In the genomic region with DNA sequence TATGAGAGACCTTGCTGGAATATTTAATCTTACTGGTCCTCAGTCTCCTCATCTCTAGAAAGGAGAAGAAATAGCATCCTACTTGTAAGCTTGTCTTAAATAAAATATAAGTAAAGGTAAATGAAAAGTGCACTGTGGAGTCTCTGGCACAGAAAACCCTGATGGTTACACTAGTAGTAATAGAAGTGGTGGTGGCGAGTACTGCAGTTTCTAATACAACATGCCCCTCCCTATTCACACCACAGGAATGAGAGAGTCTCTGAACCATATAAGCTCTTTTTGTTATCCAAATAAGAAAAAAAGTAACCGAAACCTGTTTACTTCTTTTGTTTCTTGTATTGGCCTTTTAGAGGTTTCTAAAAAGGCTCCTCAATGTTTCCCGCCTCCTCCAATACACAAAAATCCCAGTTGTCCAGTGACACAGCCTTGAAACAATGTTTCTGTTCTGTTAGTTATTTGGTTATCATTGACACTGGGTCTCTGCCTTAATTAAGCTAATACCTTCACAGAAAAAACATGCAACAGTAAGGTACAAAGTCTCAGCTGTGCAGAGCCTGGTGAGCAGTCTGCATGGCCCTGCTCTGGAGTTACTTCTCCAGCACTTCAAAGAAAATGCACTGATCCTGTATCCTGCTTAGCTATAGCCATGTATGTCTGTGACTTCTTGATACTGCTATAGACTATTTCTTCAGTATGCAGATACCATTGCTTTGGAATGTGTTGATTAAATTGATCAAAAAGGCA, we compare ENCODE assay signal across 14 cellular contexts.
DNase-seq lines count a peak whose midpoint lies in the region; ATAC-seq and TF ChIP-seq lines count a peak whose summit lies in the region.
"Had no signal": no experiment of that assay in that cellular context is flagged by ENCODE, and none has a peak within 500 bp of the region (broad histone marks: within the 10 kb centered on the region; RNA-seq: fewer than 3 reads in every experiment).

No MANE protein-coding gene starts in this region.

- TF ChIP-seq CTCF in GM12864 (IDR thresholded peaks at IDR 0.05; ENCODE audit: low read depth, low read length, missing control alignments) = peak; percentile 32
- peak; percentile 45; the same call in 2 of the 3 replicates for TF ChIP-seq CTCF in H9 (conservative IDR thresholded peaks at IDR 0.05)
- TF ChIP-seq CTCF in Panc1 (IDR thresholded peaks at IDR 0.05) = no peak

- no peak overlapping the region for H4K8ac ChIP-seq in H9 (replicated peaks; ENCODE audit: insufficient read length, low read depth, low read length)

- no peaks in the 10 kb centered on the region for H4K20me1 ChIP-seq in H9 (ENCODE audit: control insufficient read depth, insufficient read depth, insufficient read length)

- no peak overlapping the region for H2BK12ac ChIP-seq in H9 (ENCODE audit: insufficient read length, low read depth, low read length)

- no peaks in the 10 kb centered on the region for H3K23me2 ChIP-seq in H9 (ENCODE audit: insufficient read length, low read depth, low read length, poor library complexity, severe bottlenecking)

- H2BK15ac ChIP-seq in H9 (ENCODE audit: low read depth, low read length) = no peak overlapping the region

- H3K14ac ChIP-seq in H9 (ENCODE audit: insufficient read depth, low read length) = no peak overlapping the region

- no peak overlapping the region for H3K27ac Mint-ChIP-seq in H9
- H3K27ac Mint-ChIP-seq in activated CD4-positive, alpha-beta memory T cell treated with anti-CD3 and anti-CD28 coated beads, Interleukin-2, amount 10 ng/mL, durations not matched to agents 7 days and 5 days = no peak overlapping the region

- H3K4me1 ChIP-seq in H9 (ENCODE audit: insufficient read depth, low read length) = no peaks in the 10 kb centered on the region
- no peaks in the 10 kb centered on the region for H3K4me1 ChIP-seq in Panc1 (ENCODE audit: control insufficient read depth, insufficient read depth, low read length)

- no peaks in the 10 kb centered on the region for H3K36me3 ChIP-seq in Panc1 (ENCODE audit: control insufficient read depth, insufficient read depth, low read length)
- H3K36me3 ChIP-seq: left ventricle myocardium inferior, thoracic aorta had no signal

- H3K9me3 Mint-ChIP-seq in H9 = no peaks in the 10 kb centered on the region
- H3K9me3 Mint-ChIP-seq in activated CD4-positive, alpha-beta memory T cell treated with anti-CD3 and anti-CD28 coated beads, Interleukin-2, amount 10 ng/mL, durations not matched to agents 7 days and 5 days = no peaks in the 10 kb centered on the region

- H3K9ac ChIP-seq in H9 (ENCODE audit: extremely low read depth, insufficient read length, low read length) = no peak overlapping the region

- no peak overlapping the region for H2BK5ac ChIP-seq in H9 (ENCODE audit: insufficient read length, low read length)

- H3K4me2 ChIP-seq in H9 (ENCODE audit: insufficient read depth, insufficient read length, low read length) = no peak overlapping the region

- H2AFZ ChIP-seq in H9 (ENCODE audit: low read length) = no peak overlapping the region

- WGBS in H9 (ENCODE audit: extremely low coverage, insufficient read length, low lambda C conversion rate) = no CpG with 5 or more reads among the region's 3 CpGs

- ATAC-seq in Panc1 (peak; percentile 82), GM21825 (IDR thresholded peaks at IDR 0.05; ENCODE audit: unreplicated experiment) (no peak)

- no peak for DNase-seq in GM12864 (ENCODE audit: low read depth)
- DNase-seq in H9 = no peak
- DNase-seq in Panc1 (ENCODE audit: low read depth, low spot score) = no peak
- peak; percentile 38 for DNase-seq in iPS-NIHi7 (ENCODE audit: extremely low spot score)
- DNase-seq in NCI-H146 (lab: John Stamatoyannopoulos, UW) = no peak
- no peak for DNase-seq in activated effector memory CD4-positive, alpha-beta T cell treated with anti-CD3 and anti-CD28 coated beads, Interleukin-2, amount 50 U/mL, for 16 hours
- DNase-seq in activated CD4-positive, alpha-beta memory T cell treated with anti-CD3 and anti-CD28 coated beads, Interleukin-2, amount 10 ng/mL, durations not matched to agents 7 days and 5 days = no peak
- DNase-seq: activated CD4-positive, alpha-beta T cell treated with anti-CD3 and anti-CD28 coated beads, Interleukin-2, amount 50 U/mL, for 1 hour; C1 segment of cervical spinal cord; left ventricle myocardium inferior; NCI-H774; T-helper 1 cell had no signal

- H3K18ac ChIP-seq in H9 (ENCODE audit: insufficient read length, low read depth, low read length) = no peak overlapping the region

- no peaks in the 10 kb centered on the region for H3K9me3 ChIP-seq in H9 (ENCODE audit: control insufficient read depth, low read depth, low read length)
- H3K9me3 ChIP-seq in Panc1 (ENCODE audit: control insufficient read depth, insufficient read depth, low read depth, low read length) = no peaks in the 10 kb centered on the region
- H3K9me3 ChIP-seq: left ventricle myocardium inferior, thoracic aorta had no signal

- H2BK120ac ChIP-seq in H9 (ENCODE audit: low read depth, low read length, poor library complexity, severe bottlenecking) = no peak overlapping the region

- H2BK20ac ChIP-seq in H9 (ENCODE audit: low read depth, low read length, poor library complexity, severe bottlenecking) = no peak overlapping the region

- no peak overlapping the region for H3T11ph ChIP-seq in H9 (ENCODE audit: low read length)

- no peak overlapping the region for H3K27ac ChIP-seq in H9 (ENCODE audit: insufficient read length, low read depth, low read length)
- H3K27ac ChIP-seq in Panc1 (ENCODE audit: low read length) = no peak overlapping the region
- H3K27ac ChIP-seq: left ventricle myocardium inferior, thoracic aorta had no signal

- H4K91ac ChIP-seq in H9 (ENCODE audit: insufficient read length, low read depth, low read length) = no peak overlapping the region

- intact Hi-C loops in Panc1 (cut with micrococcal nuclease; ENCODE audit: unreplicated experiment) = no loop called here

- POLR2A ChIA-PET in Panc1 (lab: Charles Lee) = no interaction called here
- POLR2A ChIA-PET in activated CD4-positive, alpha-beta memory T cell treated with anti-CD3 and anti-CD28 coated beads, Interleukin-2, amount 10 ng/mL, durations not matched to agents 7 days and 5 days (lab: Charles Lee) = no interaction called here

- in situ Hi-C loops in Panc1 (cut with HindIII; ENCODE audit: low pct_unique_long_range_greater_than_20kb, low sequenced_read_pairs) = no loop called here

- no peak overlapping the region for H3K4me3 Mint-ChIP-seq in H9
- no peak overlapping the region for H3K4me3 Mint-ChIP-seq in activated CD4-positive, alpha-beta memory T cell treated with anti-CD3 and anti-CD28 coated beads, Interleukin-2, amount 10 ng/mL, durations not matched to agents 7 days and 5 days

- H3K23ac ChIP-seq in H9 (ENCODE audit: insufficient read length, low read depth, low read length) = no peak overlapping the region

- no peaks in the 10 kb centered on the region for H3K36me3 Mint-ChIP-seq in H9 (ENCODE audit: insufficient read depth in 1 of 3, low read depth in 3 of 3)
- no peaks in the 10 kb centered on the region for H3K36me3 Mint-ChIP-seq in activated CD4-positive, alpha-beta memory T cell treated with anti-CD3 and anti-CD28 coated beads, Interleukin-2, amount 10 ng/mL, durations not matched to agents 7 days and 5 days (ENCODE audit: low read depth)

- H3K27me3 ChIP-seq in H9 (ENCODE audit: insufficient read depth, low read length) = no peaks in the 10 kb centered on the region
- no peaks in the 10 kb centered on the region for H3K27me3 ChIP-seq in Panc1 (ENCODE audit: control insufficient read depth, insufficient read depth, low read length)

- H3K27me3 Mint-ChIP-seq in H9 (ENCODE audit: low read depth) = no peaks in the 10 kb centered on the region; the same call in 1 of the 2 replicates
- no peaks in the 10 kb centered on the region for H3K27me3 Mint-ChIP-seq in activated CD4-positive, alpha-beta memory T cell treated with anti-CD3 and anti-CD28 coated beads, Interleukin-2, amount 10 ng/mL, durations not matched to agents 7 days and 5 days

- H2AK5ac ChIP-seq in H9 (ENCODE audit: insufficient read length, low read length) = no peak overlapping the region

- H3K4me1 Mint-ChIP-seq in H9 = peaks cover 11 to 15% of the 10 kb centered on the region in 2 experiments
- no peaks in the 10 kb centered on the region for H3K4me1 Mint-ChIP-seq in activated CD4-positive, alpha-beta memory T cell treated with anti-CD3 and anti-CD28 coated beads, Interleukin-2, amount 10 ng/mL, durations not matched to agents 7 days and 5 days

- H3K79me1 ChIP-seq in H9 (ENCODE audit: insufficient read depth, low read depth, low read length, poor library complexity, severe bottlenecking) = no peaks in the 10 kb centered on the region

- CTCF ChIA-PET in Panc1 (lab: Charles Lee) = interaction anchor here (0.7 kb wide), 1 partner anchor 23 kb away, joined by 3 read pairs; no protein-coding TSS in a partner anchor
- CTCF ChIA-PET in activated CD4-positive, alpha-beta memory T cell treated with anti-CD3 and anti-CD28 coated beads, Interleukin-2, amount 10 ng/mL, durations not matched to agents 7 days and 5 days (lab: Charles Lee) = interaction anchor here (0.6 kb wide), 1 partner anchor 163 kb away, joined by 3 read pairs; no protein-coding TSS in a partner anchor

- H3K4me3 ChIP-seq in GM12864 (ENCODE audit: low read depth, low read length) (no peak overlapping the region), Panc1 (ENCODE audit: low read depth in 2 of 2, low read length in 2 of 2) (no peak overlapping the region)
- H3K4me3 ChIP-seq: left ventricle myocardium inferior, thoracic aorta had no signal

- no TSS peak for BruUV-seq in Panc1 (replicated peaks; lab: Mats Ljungman, UMichigan)

- H4K5ac ChIP-seq in H9 (ENCODE audit: insufficient read length, low read depth, low read length) = no peak overlapping the region

- no peaks in the 10 kb centered on the region for H3K79me2 ChIP-seq in H9 (ENCODE audit: insufficient read depth, low read length)

- no peak overlapping the region for H3K4ac ChIP-seq in H9 (ENCODE audit: low read depth, low read length)

- H3K56ac ChIP-seq in H9 (ENCODE audit: insufficient read length, low read depth, low read length) = no peak overlapping the region
